12 cellular contexts compared by ENCODE assay signal in genomic region chr1:197922070-197922390, GRCh38. TPM values are rescaled to one million over a fixed set of nuclear protein-coding genes. Genes with fewer than 3 reads are reported as not detected.
DNase-seq lines count a peak whose midpoint lies in the region; ATAC-seq and TF ChIP-seq lines count a peak whose summit lies in the region.
"Had no signal": no experiment of that assay in that cellular context is flagged by ENCODE, and none has a peak within 500 bp of the region (broad histone marks: within the 10 kb centered on the region; RNA-seq: fewer than 3 reads in every experiment).

No MANE protein-coding gene starts in this region.

- H3K4me1 Mint-ChIP-seq in activated naive CD4-positive, alpha-beta T cell treated with anti-CD3 and anti-CD28 coated beads, Interleukin-2, amount 50 U/mL, for 24 hours = peaks cover 40% of the 10 kb centered on the region
- H3K4me1 Mint-ChIP-seq in WTC11 = peaks cover 59% of the 10 kb centered on the region
- H3K4me1 Mint-ChIP-seq in T-cell = peaks cover 42 to 45% (median 45%) of the 10 kb centered on the region in 3 donors

- POLR2A ChIA-PET in WTC11 (lab: Charles Lee) = interaction anchor here (0.7 kb wide), 1 partner anchor 283 kb away, joined by 3 read pairs; no protein-coding TSS in a partner anchor
- POLR2A ChIA-PET in T-cell (lab: Charles Lee) = no interaction called here

- peak overlapping the region; percentile 66 for H3K27ac Mint-ChIP-seq in activated naive CD4-positive, alpha-beta T cell treated with anti-CD3 and anti-CD28 coated beads, Interleukin-2, amount 50 U/mL, for 24 hours
- H3K27ac Mint-ChIP-seq in WTC11 (no peak overlapping the region), T-cell (no peak overlapping the region)
- H3K27ac Mint-ChIP-seq: CD4-positive, CD25-positive, alpha-beta regulatory T cell had no signal

- DNase-seq in activated naive CD4-positive, alpha-beta T cell (lab: John Stamatoyannopoulos, UW) = no peak
- DNase-seq in WTC11 (ENCODE audit: low spot score) (no peak), T-cell (no peak), D341Med (ENCODE audit: low spot score) (no peak), T1000 (lab: John Stamatoyannopoulos, UW) (no peak)
- DNase-seq: 8988T; CD4-positive, CD25-positive, alpha-beta regulatory T cell; DMS 273 treated with DMSO at 0.1 percent for 48 hours; GM23248 had no signal

- no peak for TF ChIP-seq CTCF in WTC11 (IDR thresholded peaks at IDR 0.05)

- no peaks in the 10 kb centered on the region for H3K9me3 Mint-ChIP-seq in activated naive CD4-positive, alpha-beta T cell treated with anti-CD3 and anti-CD28 coated beads, Interleukin-2, amount 50 U/mL, for 24 hours
- H3K9me3 Mint-ChIP-seq in WTC11 (no peaks in the 10 kb centered on the region), T-cell (no peaks in the 10 kb centered on the region)

- H3K27me3 Mint-ChIP-seq in activated naive CD4-positive, alpha-beta T cell treated with anti-CD3 and anti-CD28 coated beads, Interleukin-2, amount 50 U/mL, for 24 hours = peaks cover 59% of the 10 kb centered on the region
- H3K27me3 Mint-ChIP-seq in WTC11 (ENCODE audit: low read depth) = peaks cover 95% of the 10 kb centered on the region
- H3K27me3 Mint-ChIP-seq in T-cell = peaks cover 76 to 84% of the 10 kb centered on the region in 2 donors

- peaks cover 2% of the 10 kb centered on the region for H3K36me3 Mint-ChIP-seq in activated naive CD4-positive, alpha-beta T cell treated with anti-CD3 and anti-CD28 coated beads, Interleukin-2, amount 50 U/mL, for 24 hours
- H3K36me3 Mint-ChIP-seq in WTC11 (no peaks in the 10 kb centered on the region; the same call in 1 of the 2 replicates), T-cell (no peaks in the 10 kb centered on the region)
- H3K36me3 Mint-ChIP-seq: CD4-positive, CD25-positive, alpha-beta regulatory T cell had no signal

- ATAC-seq in WTC11 (no peak), T-cell (replicated peaks in 1 of 4) (no peak)

- H3K4me3 Mint-ChIP-seq in activated naive CD4-positive, alpha-beta T cell treated with anti-CD3 and anti-CD28 coated beads, Interleukin-2, amount 50 U/mL, for 24 hours = no peak overlapping the region
- peak overlapping the region; percentile 82 for H3K4me3 Mint-ChIP-seq in WTC11
- no peak overlapping the region for H3K4me3 Mint-ChIP-seq in T-cell

- H3K9me3 ChIP-seq in iPS-18c (ENCODE audit: control insufficient read depth, insufficient read depth, low read length) = no peaks in the 10 kb centered on the region

- H3K4me3 ChIP-seq in iPS-18c (ENCODE audit: insufficient read depth, low read depth, low read length) = peak overlapping the region; percentile 9; the same call in 1 of the 2 replicates
- H3K4me3 ChIP-seq: BLaER1 treated with 17β-estradiol and CSF1 and Interleukin-3, amounts not matched to agents 10 nM and 100 nM; GM23248 had no signal

- CTCF ChIA-PET in WTC11 (lab: Charles Lee) = interaction anchor here (1.0 to 1.5 kb wide), 4 partner anchors 12 to 402 kb away, joined by 3 to 5 read pairs (median 5); partner anchors contain the start of gene C1orf53
- CTCF ChIA-PET in T-cell (lab: Charles Lee) = interaction anchor here in 1 of 2 donors (0.7 to 2.2 kb wide), 3 partner anchors 8 to 300 kb away, joined by 3 to 8 read pairs (median 4); no protein-coding TSS in a partner anchor

TF ChIP-seq in WTC11, 78 proteins besides CTCF, POLR2A, EP300 and RAD21 (continues in another document):
- TF ChIP-seq ZNF512 (CRISPR knock-in tag; IDR thresholded peaks at IDR 0.05; ENCODE audit: borderline replicate concordance) (no peak), ATF1 (CRISPR knock-in tag; IDR thresholded peaks at IDR 0.05) (no peak), NR1H2 (CRISPR knock-in tag; IDR thresholded peaks at IDR 0.05) (no peak), STAT6 (CRISPR knock-in tag; conservative IDR thresholded peaks at IDR 0.05; ENCODE audit: low read depth) (no peak), PRDM15 (CRISPR knock-in tag; IDR thresholded peaks at IDR 0.05) (no peak), NFYB (CRISPR knock-in tag; conservative IDR thresholded peaks at IDR 0.05; ENCODE audit: low read depth) (no peak), HMGA2 (CRISPR knock-in tag; IDR thresholded peaks at IDR 0.05) (no peak), HMGXB4 (CRISPR knock-in tag; IDR thresholded peaks at IDR 0.05) (no peak)

RNA-seq across cellular contexts. Expression of gene LHX9, which starts 4.9 kb away (rescaled TPM):
- total RNA-seq in WTC11 (2021) (not detected in 3 replicates), T-cell (not detected)
- total RNA-seq: CD4-positive, CD25-positive, alpha-beta regulatory T cell had no signal

RNA-seq across cellular contexts. Expression of gene C1orf53, which starts 19.6 kb away (rescaled TPM):
- total RNA-seq in WTC11 (2021) (0.33 to 0.89 TPM (median 0.73 TPM) in 3 replicates), T-cell (not detected)
- total RNA-seq: CD4-positive, CD25-positive, alpha-beta regulatory T cell had no signal
